Comparison of ENCODE assay signal across 8 cellular contexts in genomic region chr1:169427081-169427611, GRCh38. TPM values are rescaled to one million over a fixed set of nuclear protein-coding genes. Genes with fewer than 3 reads are reported as not detected.
DNase-seq lines count a peak whose midpoint lies in the region; ATAC-seq and TF ChIP-seq lines count a peak whose summit lies in the region.

CCDC181 (minus strand) TSS chr1:169427474; CDS start chr1:169424927, 2,547 bp downstream.

- peak within 1 kb of the TSS; percentile 93 for H3K4me3 Mint-ChIP-seq in natural killer cell treated with Interleukin-12 subunit alpha and Interleukin-12 subunit beta and Interleukin-15 and Interleukin-18, amount 100 ng/mL, for 72 hours

- DNase-seq in DND-41 (peak; percentile 91), NCI-H748 treated with DMSO at 0.1 percent for 48 hours (lab: John Stamatoyannopoulos, UW) (peak; percentile 62), fibroblast of the conjunctiva (ENCODE audit: low read depth) (peak; percentile 56)
- peak; percentile 68 to 77 for DNase-seq in activated T-cell treated with anti-CD3 and anti-CD28 coated beads, Interleukin-2, amount 50 U/mL, for 48 hours
- DNase-seq in natural killer cell treated with Interleukin-12 subunit alpha and Interleukin-12 subunit beta and Interleukin-15 and Interleukin-18, amount 100 ng/mL, for 72 hours (ENCODE audit: low spot score): peak; percentile 71
- DNase-seq in stimulated activated naive CD4-positive, alpha-beta T cell treated with Interleukin-2 at 50 U/mL for 16 hours (lab: John Stamatoyannopoulos, UW): peak; percentile 57

- H3K4me1 ChIP-seq in DND-41 (ENCODE audit: insufficient read depth, low read length): peaks cover 22% of the 10 kb centered on the region

- no peaks in the 10 kb centered on the region for H3K79me2 ChIP-seq in DND-41 (ENCODE audit: insufficient read depth, low read length)

- H3K27me3 ChIP-seq in DND-41 (ENCODE audit: insufficient read depth, low read length, poor library complexity): no peaks in the 10 kb centered on the region

- peaks cover 66 to 72% of the 10 kb centered on the region in 2 donors for H3K27me3 Mint-ChIP-seq in natural killer cell treated with Interleukin-12 subunit alpha and Interleukin-12 subunit beta and Interleukin-15 and Interleukin-18, amount 100 ng/mL, for 72 hours

- peak within 1 kb of the TSS; percentile 58 for H3K9ac ChIP-seq in DND-41 (ENCODE audit: low read depth, low read length)

- no peak for TF ChIP-seq CTCF in DND-41 (IDR thresholded peaks at IDR 0.05; ENCODE audit: borderline replicate concordance, extremely low read depth, low read length, poor library complexity, severe bottlenecking)

- peak within 1 kb of the TSS; percentile 55 for H3K27ac ChIP-seq in DND-41 (ENCODE audit: low read length)

- peaks cover 7% of the 10 kb centered on the region for H3K36me3 Mint-ChIP-seq in natural killer cell treated with Interleukin-12 subunit alpha and Interleukin-12 subunit beta and Interleukin-15 and Interleukin-18, amount 100 ng/mL, for 72 hours

- no peaks in the 10 kb centered on the region for H3K9me3 ChIP-seq in DND-41 (ENCODE audit: insufficient read depth, low read length, severe bottlenecking)

- H3K4me1 Mint-ChIP-seq in natural killer cell treated with Interleukin-12 subunit alpha and Interleukin-12 subunit beta and Interleukin-15 and Interleukin-18, amount 100 ng/mL, for 72 hours (ENCODE audit: low read depth in 2 of 2): peaks cover 6 to 8% of the 10 kb centered on the region in 2 donors

- no peaks in the 10 kb centered on the region for H3K36me3 ChIP-seq in DND-41 (ENCODE audit: insufficient read depth, low read length)

- H2AFZ ChIP-seq in DND-41 (ENCODE audit: low read depth, low read length): peak within 1 kb of the TSS; percentile 97

- H3K4me3 ChIP-seq in DND-41 (ENCODE audit: low read depth in 1 of 2, low read length in 2 of 2): peak within 1 kb of the TSS; percentile 44 to 71

- peak within 1 kb of the TSS; percentile 5 to 12 for H3K27ac Mint-ChIP-seq in natural killer cell treated with Interleukin-12 subunit alpha and Interleukin-12 subunit beta and Interleukin-15 and Interleukin-18, amount 100 ng/mL, for 72 hours

- no peaks in the 10 kb centered on the region for H4K20me1 ChIP-seq in DND-41 (ENCODE audit: insufficient read depth, low read length)

- H3K4me2 ChIP-seq in DND-41 (ENCODE audit: insufficient read depth, low read length): peak within 1 kb of the TSS; percentile 94

- ATAC-seq in DND-41 (ENCODE audit: insufficient read depth, low read depth): peak; percentile 100
- peak; percentile 79 for ATAC-seq in HG02852 (IDR thresholded peaks at IDR 0.05; ENCODE audit: unreplicated experiment)
- peak; percentile 86 to 89 for ATAC-seq in natural killer cell treated with Interleukin-12 subunit alpha and Interleukin-12 subunit beta and Interleukin-15 and Interleukin-18, amount 100 ng/mL, for 72 hours
- no peak for ATAC-seq in HG03469 (IDR thresholded peaks at IDR 0.05; ENCODE audit: unreplicated experiment)

- peaks cover 5% of the 10 kb centered on the region for H3K9me3 Mint-ChIP-seq in natural killer cell treated with Interleukin-12 subunit alpha and Interleukin-12 subunit beta and Interleukin-15 and Interleukin-18, amount 100 ng/mL, for 72 hours

RNA-seq across cellular contexts. Expression of gene CCDC181, which starts in this region (rescaled TPM):
- total RNA-seq in natural killer cell treated with Interleukin-12 subunit alpha and Interleukin-12 subunit beta and Interleukin-15 and Interleukin-18, amount 100 ng/mL, for 72 hours: under 1 TPM; 0.14 to 0.31 TPM

Comparison
In these comparisons a context has a peak if more than half of its experiments do, and no peak if none do; other contexts are left out.
1. Peak in DNase-seq and ATAC-seq in natural killer cell treated with Interleukin-12 subunit alpha and Interleukin-12 subunit beta and Interleukin-15 and Interleukin-18, amount 100 ng/mL, for 72 hours; RNA of the gene not detected or under 1 TPM.